21 cellular contexts compared by ENCODE assay signal in the genomic region with DNA sequence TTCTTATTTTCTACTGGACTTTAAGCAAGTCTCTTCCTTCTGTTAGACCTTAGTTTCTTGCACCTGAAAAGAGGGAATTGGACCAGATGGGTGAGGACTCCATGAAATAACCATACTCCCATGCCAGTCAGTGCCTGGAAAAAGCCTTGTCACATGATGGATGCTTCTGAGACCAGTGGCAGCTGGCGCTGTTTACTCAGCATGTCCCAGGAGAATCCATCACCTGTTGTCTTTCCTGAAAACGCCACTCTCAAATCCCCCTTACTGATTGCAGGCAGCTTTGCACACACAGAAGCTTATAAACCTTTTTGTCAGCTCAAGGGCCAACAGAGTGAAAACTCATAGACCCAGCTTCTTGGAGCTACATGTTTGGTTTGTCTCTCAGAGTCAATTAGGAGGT.
A peak's percentile ranks its signal among the peaks of the same experiment; 100 is the strongest.
DNase-seq lines count a peak whose midpoint lies in the region; ATAC-seq and TF ChIP-seq lines count a peak whose summit lies in the region.
"Had no signal": no experiment of that assay in that cellular context is flagged by ENCODE, and none has a peak within 500 bp of the region (broad histone marks: within the 10 kb centered on the region; RNA-seq: fewer than 3 reads in every experiment).

No MANE protein-coding gene starts in this region.

- peak; percentile 49 for DNase-seq in NCI-H2227 (lab: John Stamatoyannopoulos, UW; ENCODE audit: unreplicated experiment)
- no peak for DNase-seq in NCI-H2227 treated with DMSO at 0.1 percent for 48 hours (lab: John Stamatoyannopoulos, UW)
- DNase-seq in NCI-H2107 treated with DMSO at 0.1 percent for 48 hours (lab: John Stamatoyannopoulos, UW; ENCODE audit: unreplicated experiment) = peak; percentile 96
- DNase-seq in NCI-H82 treated with DMSO at 0.1 percent for 48 hours (lab: John Stamatoyannopoulos, UW; ENCODE audit: unreplicated experiment) = peak; percentile 99
- no peak for DNase-seq in nephron progenitor cell
- no peak for DNase-seq in midbrain (lab: John Stamatoyannopoulos, UW)
- no peak for DNase-seq in right cardiac atrium
- no peak for DNase-seq in left cardiac atrium
- DNase-seq: 8988T; activated CD4-positive, alpha-beta T cell treated with anti-CD3 and anti-CD28 coated beads for 48 hours; activated T-cell treated with anti-CD3 and anti-CD28 coated beads for 4 hours; C1 segment of cervical spinal cord; Right ventricle myocardium superior; transverse colon had no signal

- H3K9me3 ChIP-seq in right cardiac atrium (ENCODE audit: control insufficient read depth, low read length) = no peaks in the 10 kb centered on the region
- H3K9me3 ChIP-seq: body of pancreas, transverse colon had no signal

- no peaks in the 10 kb centered on the region for H3K9me3 Mint-ChIP-seq in nephron progenitor cell
- H3K9me3 Mint-ChIP-seq: activated naive CD4-positive, alpha-beta T cell treated with anti-CD3 and anti-CD28 coated beads, Interleukin-2, amount 50 U/mL, for 24 hours; stimulated activated effector memory CD8-positive, alpha-beta T cell treated with anti-CD3 and anti-CD28 coated beads, Interleukin-12 subunit alpha, Interleukin-12 subunit beta, amount 100 ng/mL, for 72 hours; T-helper 2 cell treated with Interferon-gamma antibody and Interleukin-4, amounts not matched to agents 5 μg/mL and 100 μg/mL, for 36 hours had no signal

- no peaks in the 10 kb centered on the region for H3K4me1 ChIP-seq in right cardiac atrium (ENCODE audit: control insufficient read depth, insufficient read depth, low read length)
- H3K4me1 ChIP-seq: body of pancreas, transverse colon had no signal

- 90% methylated on average over 2 of the region's 2 CpGs for WGBS in right cardiac atrium

- no peak overlapping the region for H3K4me3 Mint-ChIP-seq in nephron progenitor cell
- H3K4me3 Mint-ChIP-seq: activated naive CD4-positive, alpha-beta T cell treated with anti-CD3 and anti-CD28 coated beads, Interleukin-2, amount 50 U/mL, for 24 hours; stimulated activated effector memory CD8-positive, alpha-beta T cell treated with anti-CD3 and anti-CD28 coated beads, Interleukin-12 subunit alpha, Interleukin-12 subunit beta, amount 100 ng/mL, for 72 hours; T-helper 2 cell treated with Interferon-gamma antibody and Interleukin-4, amounts not matched to agents 5 μg/mL and 100 μg/mL, for 36 hours had no signal

- H3K36me3 Mint-ChIP-seq in nephron progenitor cell (ENCODE audit: low read depth) = no peaks in the 10 kb centered on the region
- H3K36me3 Mint-ChIP-seq: stimulated activated effector memory CD8-positive, alpha-beta T cell treated with anti-CD3 and anti-CD28 coated beads, Interleukin-12 subunit alpha, Interleukin-12 subunit beta, amount 100 ng/mL, for 72 hours had no signal

- H3K27ac ChIP-seq in right cardiac atrium (ENCODE audit: low read length) = no peak overlapping the region
- H3K27ac ChIP-seq: body of pancreas, epithelial cell of prostate, skin epidermis, transverse colon had no signal

- no peak overlapping the region for H3K27ac Mint-ChIP-seq in nephron progenitor cell
- H3K27ac Mint-ChIP-seq: activated naive CD4-positive, alpha-beta T cell treated with anti-CD3 and anti-CD28 coated beads, Interleukin-2, amount 50 U/mL, for 24 hours; stimulated activated effector memory CD8-positive, alpha-beta T cell treated with anti-CD3 and anti-CD28 coated beads, Interleukin-12 subunit alpha, Interleukin-12 subunit beta, amount 100 ng/mL, for 72 hours; T-helper 2 cell treated with Interferon-gamma antibody and Interleukin-4, amounts not matched to agents 5 μg/mL and 100 μg/mL, for 36 hours had no signal

- no peak for TF ChIP-seq CTCF in nephron progenitor cell (IDR thresholded peaks at IDR 0.05)

- intact Hi-C loops in right cardiac atrium (cut with DNase I) = no loop called here
- intact Hi-C loops in left cardiac atrium (cut with DNase I) = no loop called here

- no peak overlapping the region for H3K4me3 ChIP-seq in right cardiac atrium (ENCODE audit: low read length)
- H3K4me3 ChIP-seq: body of pancreas, GM12878, skin epidermis, transverse colon had no signal

- ATAC-seq in right cardiac atrium (no peak), left cardiac atrium (no peak)
- ATAC-seq: body of pancreas; GM12878; stimulated activated effector memory CD8-positive, alpha-beta T cell treated with anti-CD3 and anti-CD28 coated beads, Interleukin-12 subunit alpha, Interleukin-12 subunit beta, amount 100 ng/mL, for 72 hours had no signal

- peaks cover 56% of the 10 kb centered on the region for H3K4me1 Mint-ChIP-seq in nephron progenitor cell
- H3K4me1 Mint-ChIP-seq: activated naive CD4-positive, alpha-beta T cell treated with anti-CD3 and anti-CD28 coated beads, Interleukin-2, amount 50 U/mL, for 24 hours; stimulated activated effector memory CD8-positive, alpha-beta T cell treated with anti-CD3 and anti-CD28 coated beads, Interleukin-12 subunit alpha, Interleukin-12 subunit beta, amount 100 ng/mL, for 72 hours had no signal

- peaks cover 8% of the 10 kb centered on the region for H3K27me3 Mint-ChIP-seq in nephron progenitor cell (ENCODE audit: low read depth, poor library complexity)
- H3K27me3 Mint-ChIP-seq: activated naive CD4-positive, alpha-beta T cell treated with anti-CD3 and anti-CD28 coated beads, Interleukin-2, amount 50 U/mL, for 24 hours had no signal

- H3K27me3 ChIP-seq in right cardiac atrium (ENCODE audit: control insufficient read depth, insufficient read depth) = no peaks in the 10 kb centered on the region
- H3K27me3 ChIP-seq: body of pancreas, transverse colon had no signal

Comparison
In these comparisons a context has a peak if more than half of its experiments do, and no peak if none do; other contexts are left out.
1. DNase-seq: peak in NCI-H2227 (single experiment), NCI-H2107 treated with DMSO at 0.1 percent for 48 hours (single experiment) and NCI-H82 treated with DMSO at 0.1 percent for 48 hours (single experiment); none in NCI-H2227 treated with DMSO at 0.1 percent for 48 hours (single experiment), nephron progenitor cell (single experiment), midbrain (single experiment), right cardiac atrium (0 of 3) and left cardiac atrium (single experiment).